8 cellular contexts compared by ENCODE assay signal in the genomic region with DNA sequence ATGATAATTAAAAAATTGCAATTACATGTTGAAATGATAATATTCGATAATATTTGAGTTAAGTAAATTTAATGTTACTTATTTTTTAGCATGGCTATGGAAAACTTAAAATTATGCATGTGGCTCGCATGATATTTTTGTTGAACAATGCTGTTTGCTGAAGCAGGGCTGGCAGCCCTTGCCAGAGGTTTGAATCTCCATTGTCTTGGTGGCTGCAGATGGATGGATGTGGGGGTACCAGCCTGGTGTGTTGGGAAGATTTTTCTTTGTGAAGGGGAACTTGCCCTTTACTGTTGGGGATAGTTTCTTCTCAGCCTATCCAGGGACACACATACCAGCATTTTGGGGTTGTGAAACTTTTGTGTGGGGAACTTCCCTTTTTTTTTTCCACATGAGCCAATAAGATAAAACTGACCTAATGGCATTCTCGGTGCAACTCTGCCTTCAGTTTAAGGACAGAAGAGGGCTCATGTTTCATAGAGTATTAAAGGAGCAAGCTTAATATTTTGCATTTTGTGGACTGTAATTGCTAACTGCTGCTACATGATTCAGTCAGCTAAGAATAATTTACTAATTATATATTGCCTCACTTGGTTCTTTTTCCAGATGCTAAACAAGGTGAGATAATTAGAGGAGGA.
DNase-seq lines count a peak whose midpoint lies in the region; ATAC-seq and TF ChIP-seq lines count a peak whose summit lies in the region.

No MANE protein-coding gene starts in this region.

- DNase-seq in GM03348 (ENCODE audit: low spot score): peak; percentile 64
- peak; percentile 84 for DNase-seq in HL-60 (ENCODE audit: low read depth in 1 of 2, low spot score in 1 of 2)
- DNase-seq in amniotic epithelial cell (ENCODE audit: low read depth): peak; percentile 80
- no peak for DNase-seq in NCI-H2227 (lab: John Stamatoyannopoulos, UW; ENCODE audit: unreplicated experiment)
- DNase-seq in NCI-H128 (lab: John Stamatoyannopoulos, UW; ENCODE audit: unreplicated experiment): no peak
- DNase-seq in DMS53 treated with DMSO at 0.1 percent for 48 hours (lab: John Stamatoyannopoulos, UW; ENCODE audit: unreplicated experiment): no peak

- peak; percentile 30 for ATAC-seq in GM21390 (IDR thresholded peaks at IDR 0.05; ENCODE audit: unreplicated experiment)

- H3K27me3 ChIP-seq in HL-60 (ENCODE audit: insufficient read depth, poor library complexity, severe bottlenecking) (no peaks in the 10 kb centered on the region), muscle layer of duodenum (ENCODE audit: low read depth, low read length) (no peaks in the 10 kb centered on the region)

- H3K36me3 ChIP-seq in muscle layer of duodenum (ENCODE audit: control insufficient read depth in 1 of 2, insufficient read depth in 2 of 2, low read length in 2 of 2): no peaks in the 10 kb centered on the region

- peaks cover 9 to 41% of the 10 kb centered on the region in 2 donors for H3K4me1 ChIP-seq in muscle layer of duodenum (ENCODE audit: control insufficient read depth in 1 of 2, insufficient read depth in 2 of 2, low read length in 2 of 2)

- no peaks in the 10 kb centered on the region for H3K9me3 ChIP-seq in muscle layer of duodenum (ENCODE audit: control insufficient read depth in 1 of 2, low read length in 2 of 2)

- H3K4me3 ChIP-seq in HL-60 (replicated peaks; ENCODE audit: insufficient read depth, low read length) (no peak overlapping the region), muscle layer of duodenum (ENCODE audit: low read depth in 1 of 2, low read length in 2 of 2) (no peak overlapping the region)

- H3K27ac ChIP-seq in HL-60 (replicated peaks) (peak overlapping the region; percentile 75), muscle layer of duodenum (ENCODE audit: low read length) (peak overlapping the region; percentile 28)

- no peak for TF ChIP-seq CTCF in HL-60 (IDR thresholded peaks at IDR 0.05; ENCODE audit: insufficient read depth, low read length)

Comparison
In these comparisons a context has a peak if more than half of its experiments do, and no peak if none do; other contexts are left out.
1. DNase-seq: peak in GM03348 (single experiment), HL-60 (2 of 2) and amniotic epithelial cell (single experiment); none in NCI-H2227 (single experiment), NCI-H128 (single experiment) and DMS53 treated with DMSO at 0.1 percent for 48 hours (single experiment).